16 cellular contexts compared by ENCODE assay signal in genomic region chr7:154472332-154472731, GRCh38.
DNase-seq lines count a peak whose midpoint lies in the region; ATAC-seq and TF ChIP-seq lines count a peak whose summit lies in the region.
"Had no signal": no experiment of that assay in that cellular context is flagged by ENCODE, and none has a peak within 500 bp of the region (broad histone marks: within the 10 kb centered on the region; RNA-seq: fewer than 3 reads in every experiment).

No MANE protein-coding gene starts in this region.

- H3K4me3 Mint-ChIP-seq in brain: no peak overlapping the region
- H3K4me3 Mint-ChIP-seq in effector memory CD8-positive, alpha-beta T cell: no peak overlapping the region
- H3K4me3 Mint-ChIP-seq: B cell; CD4-positive, CD25-positive, alpha-beta regulatory T cell; CD8-positive, alpha-beta T cell had no signal

- H3K9me3 ChIP-seq in neural cell (ENCODE audit: low read length) (no peaks in the 10 kb centered on the region), left ventricle myocardium inferior (replicated peaks) (peaks cover 4% of the 10 kb centered on the region)
- H3K9me3 ChIP-seq: BLaER1, Caco-2 had no signal

- H3K27me3 ChIP-seq in neural cell (ENCODE audit: insufficient read depth, low read depth, low read length) (no peaks in the 10 kb centered on the region), left ventricle myocardium inferior (ENCODE audit: low read depth) (no peaks in the 10 kb centered on the region)
- H3K27me3 ChIP-seq: BLaER1 had no signal

- no peak for TF ChIP-seq EP300 in neural cell (conservative IDR thresholded peaks at IDR 0.05; ENCODE audit: poor library complexity, severe bottlenecking)

- H3K36me3 ChIP-seq in neural cell (ENCODE audit: insufficient read depth, low read length) (no peaks in the 10 kb centered on the region), left ventricle myocardium inferior (no peaks in the 10 kb centered on the region)
- H3K36me3 ChIP-seq: BLaER1 had no signal

- no peak overlapping the region for H3K4me2 ChIP-seq in neural cell (ENCODE audit: low read length)
- H3K4me2 ChIP-seq: BLaER1 had no signal

- H2AFZ ChIP-seq in neural cell (ENCODE audit: low read depth, low read length): no peak overlapping the region

- no peak overlapping the region for H3K9ac ChIP-seq in neural cell (ENCODE audit: low read length)
- H3K9ac ChIP-seq: BLaER1 had no signal

- ATAC-seq in effector memory CD8-positive, alpha-beta T cell (replicated peaks): no peak
- ATAC-seq: CD8-positive, alpha-beta T cell had no signal

- H3K4me3 ChIP-seq in neural cell (ENCODE audit: low read length) (no peak overlapping the region), left ventricle myocardium inferior (no peak overlapping the region)
- H3K4me3 ChIP-seq: BLaER1 had no signal

- no peaks in the 10 kb centered on the region for H3F3A ChIP-seq in neural cell (ENCODE audit: insufficient read depth, low read length, poor library complexity, severe bottlenecking)

- no peak for TF ChIP-seq RAD21 in neural cell (conservative IDR thresholded peaks at IDR 0.05)

- peaks cover 62% of the 10 kb centered on the region for H3K4me1 Mint-ChIP-seq in brain
- H3K4me1 Mint-ChIP-seq in effector memory CD8-positive, alpha-beta T cell (ENCODE audit: low read depth in 2 of 2): no peaks in the 10 kb centered on the region
- H3K4me1 Mint-ChIP-seq: B cell; CD4-positive, CD25-positive, alpha-beta regulatory T cell had no signal

- intact Hi-C loops in left ventricle myocardium inferior (cut with micrococcal nuclease): no loop called here

- H3K27ac Mint-ChIP-seq in brain: peak overlapping the region; percentile 13 to 82 (median 26)
- no peak overlapping the region for H3K27ac Mint-ChIP-seq in effector memory CD8-positive, alpha-beta T cell
- H3K27ac Mint-ChIP-seq: B cell; CD4-positive, CD25-positive, alpha-beta regulatory T cell; CD8-positive, alpha-beta T cell had no signal

- H3K27ac ChIP-seq in neural cell (ENCODE audit: low read length) (peak overlapping the region; percentile 8), left ventricle myocardium inferior (replicated peaks) (no peak overlapping the region)
- H3K27ac ChIP-seq: BLaER1, C4-2B had no signal

- H3K36me3 Mint-ChIP-seq in brain: peaks cover 9% of the 10 kb centered on the region
- no peaks in the 10 kb centered on the region for H3K36me3 Mint-ChIP-seq in effector memory CD8-positive, alpha-beta T cell (ENCODE audit: insufficient read depth)
- H3K36me3 Mint-ChIP-seq: CD4-positive, CD25-positive, alpha-beta regulatory T cell; CD8-positive, alpha-beta T cell had no signal

- DNase-seq in superior temporal gyrus (ENCODE audit: extremely low spot score) (peak; percentile 55), NCI-H524 (lab: John Stamatoyannopoulos, UW) (no peak), left ventricle myocardium inferior (no peak)
- DNase-seq in effector memory CD8-positive, alpha-beta T cell: no peak
- DNase-seq: Caco-2; CD4-positive, CD25-positive, alpha-beta regulatory T cell; CD8-positive, alpha-beta T cell; DMS153; DND-41; GOT3; HCEC 1CT had no signal

- no peaks in the 10 kb centered on the region for H3K4me1 ChIP-seq in left ventricle myocardium inferior
- H3K4me1 ChIP-seq: BLaER1, Caco-2 had no signal

- peaks cover 0 to 4% (median 2%) of the 10 kb centered on the region in 5 experiments for H3K9me3 Mint-ChIP-seq in brain
- H3K9me3 Mint-ChIP-seq in effector memory CD8-positive, alpha-beta T cell: peaks cover 0 to 3% of the 10 kb centered on the region in 2 donors

- H3K79me2 ChIP-seq in neural cell (replicated peaks; ENCODE audit: insufficient read depth, low read length): no peaks in the 10 kb centered on the region

- H3K27me3 Mint-ChIP-seq in brain: peaks cover under 1% of the 10 kb centered on the region
- no peaks in the 10 kb centered on the region for H3K27me3 Mint-ChIP-seq in effector memory CD8-positive, alpha-beta T cell
- H3K27me3 Mint-ChIP-seq: B cell; CD4-positive, CD25-positive, alpha-beta regulatory T cell had no signal

- TF ChIP-seq CTCF in brain (conservative IDR thresholded peaks at IDR 0.05) (no peak), neural cell (IDR thresholded peaks at IDR 0.05; ENCODE audit: poor library complexity, severe bottlenecking) (no peak), left ventricle myocardium inferior (IDR thresholded peaks at IDR 0.05; ENCODE audit: borderline replicate concordance) (no peak)

- no peaks in the 10 kb centered on the region for H4K20me1 ChIP-seq in neural cell (ENCODE audit: insufficient read depth)
- H4K20me1 ChIP-seq: BLaER1 had no signal

- no peaks in the 10 kb centered on the region for H3K9me2 ChIP-seq in neural cell (ENCODE audit: insufficient read depth, low read length)

TF ChIP-seq in neural cell, 6 proteins besides CTCF, POLR2A, EP300 and RAD21:
- no peak for TF ChIP-seq SMC3 (conservative IDR thresholded peaks at IDR 0.05; ENCODE audit: poor library complexity)
- TF ChIP-seq REST (IDR thresholded peaks at IDR 0.05; ENCODE audit: borderline replicate concordance): no peak
- no peak for TF ChIP-seq EZH2 (IDR thresholded peaks at IDR 0.05; ENCODE audit: borderline replicate concordance, insufficient read depth, low read length, poor library complexity, severe bottlenecking)
- TF ChIP-seq TAF1 (IDR thresholded peaks at IDR 0.05; ENCODE audit: low read depth): no peak
- TF ChIP-seq MXI1 (conservative IDR thresholded peaks at IDR 0.05; ENCODE audit: poor library complexity, severe bottlenecking): no peak
- TF ChIP-seq POLR2AphosphoS5 (IDR thresholded peaks at IDR 0.05): no peak
TF ChIP-seq in neural cell: peak in this region for 0.

Comparison
In these comparisons a context has a peak if more than half of its experiments do, and no peak if none do; other contexts are left out.
1. H3K27ac Mint-ChIP-seq: peak in brain (5 of 5); none in effector memory CD8-positive, alpha-beta T cell (0 of 2).